19 cellular contexts compared by ENCODE assay signal in genomic region chr1:203144661-203145060, GRCh38. TPM values are rescaled to one million over a fixed set of nuclear protein-coding genes. Genes with fewer than 3 reads are reported as not detected.
DNase-seq lines count a peak whose midpoint lies in the region; ATAC-seq and TF ChIP-seq lines count a peak whose summit lies in the region.
"Had no signal": no experiment of that assay in that cellular context is flagged by ENCODE, and none has a peak within 500 bp of the region (broad histone marks: within the 10 kb centered on the region; RNA-seq: fewer than 3 reads in every experiment).

No MANE protein-coding gene starts in this region.

- DNase-seq in GM23248 = peak; percentile 50
- DNase-seq in adipocyte (ENCODE audit: low read depth) = peak; percentile 13
- peak; percentile 92 for DNase-seq in islet precursor cell
- DNase-seq in activated naive CD4-positive, alpha-beta T cell treated with anti-CD3 and anti-CD28 coated beads, Interleukin-2, amount 10 ng/mL, durations not matched to agents 7 days and 5 days = no peak
- DNase-seq in coronary artery (ENCODE audit: low spot score) = no peak
- DNase-seq: activated CD4-positive, alpha-beta T cell treated with anti-CD3 and anti-CD28 coated beads, Interleukin-2, amount 50 U/mL, for 1 hour; activated T-cell treated with anti-CD3 and anti-CD28 coated beads, Interleukin-2, amount 50 U/mL, for 48 hours; amniotic stem cell; COR-L47; naive B cell; NCI-H146; NCI-H510A treated with DMSO at 0.1 percent for 48 hours; right lobe of liver; stimulated activated naive CD4-positive, alpha-beta T cell treated with Interleukin-2 at 50 U/mL for 16 hours had no signal

- no peaks in the 10 kb centered on the region for H3K27me3 ChIP-seq in GM23248 (replicated peaks; ENCODE audit: insufficient read depth)
- no peaks in the 10 kb centered on the region for H3K27me3 ChIP-seq in adipocyte (replicated peaks; ENCODE audit: control insufficient read depth, insufficient read depth, low read length)
- H3K27me3 ChIP-seq in subcutaneous abdominal adipose tissue (ENCODE audit: control insufficient read depth in 5 of 5, insufficient read depth in 4 of 5, low read length in 5 of 5) = peaks cover 0 to 2% (median 0%) of the 10 kb centered on the region in 5 donors
- H3K27me3 ChIP-seq: right lobe of liver had no signal

- H3K4me2 ChIP-seq in GM23248 (ENCODE audit: unreplicated experiment) = no peak overlapping the region

- H3K9ac ChIP-seq in GM23248 (no peak overlapping the region), adipocyte (ENCODE audit: low read length) (no peak overlapping the region), subcutaneous abdominal adipose tissue (ENCODE audit: low read length in 5 of 5) (no peak overlapping the region)

- in situ Hi-C loops in GM23248 (cut with MboI) = no loop called here

- WGBS in GM23248 (ENCODE audit: low coverage in 1 of 2, low lambda C conversion rate in 2 of 2, missing lambda C conversion rate in 2 of 2), 2 experiments = 36 to 48% methylated on average over 6 of the region's 6 CpGs

- no peak overlapping the region for H3K4me3 Mint-ChIP-seq in activated naive CD4-positive, alpha-beta T cell treated with anti-CD3 and anti-CD28 coated beads, Interleukin-2, amount 10 ng/mL, durations not matched to agents 7 days and 5 days

- no peaks in the 10 kb centered on the region for H3K79me2 ChIP-seq in GM23248 (ENCODE audit: insufficient read depth)

- H3K4me1 ChIP-seq in GM23248 (ENCODE audit: insufficient read depth) = peaks cover 11% of the 10 kb centered on the region; the same call in 1 of the 2 replicates
- no peaks in the 10 kb centered on the region for H3K4me1 ChIP-seq in adipocyte (ENCODE audit: control insufficient read depth, insufficient read depth, low read length)
- H3K4me1 ChIP-seq in subcutaneous abdominal adipose tissue (ENCODE audit: control insufficient read depth in 5 of 5, insufficient read depth in 5 of 5, low read length in 5 of 5) = peaks cover 0 to 66% (median 19%) of the 10 kb centered on the region in 5 donors
- H3K4me1 ChIP-seq: right lobe of liver had no signal

- CTCF ChIA-PET in activated naive CD4-positive, alpha-beta T cell treated with anti-CD3 and anti-CD28 coated beads, Interleukin-2, amount 10 ng/mL, durations not matched to agents 7 days and 5 days (lab: Charles Lee) = no interaction called here

- H3K36me3 Mint-ChIP-seq in activated naive CD4-positive, alpha-beta T cell treated with anti-CD3 and anti-CD28 coated beads, Interleukin-2, amount 10 ng/mL, durations not matched to agents 7 days and 5 days = no peaks in the 10 kb centered on the region

- H3F3A ChIP-seq in GM23248 (ENCODE audit: insufficient read depth) = peaks cover 3% of the 10 kb centered on the region; the same call in 1 of the 2 replicates

- H3K9me2 ChIP-seq in GM23248 (ENCODE audit: insufficient read depth) = no peaks in the 10 kb centered on the region

- no peaks in the 10 kb centered on the region for H3K9me3 ChIP-seq in GM23248 (ENCODE audit: low read depth)
- H3K9me3 ChIP-seq in adipocyte (ENCODE audit: control insufficient read depth, low read length) = no peaks in the 10 kb centered on the region
- H3K9me3 ChIP-seq in subcutaneous abdominal adipose tissue (ENCODE audit: control insufficient read depth in 5 of 5, low read length in 5 of 5) = no peaks in the 10 kb centered on the region
- H3K9me3 ChIP-seq: right lobe of liver had no signal

- ATAC-seq in GM18909 (IDR thresholded peaks at IDR 0.05; ENCODE audit: poor library complexity, unreplicated experiment) = no peak
- no peak for ATAC-seq in HG03025 (IDR thresholded peaks at IDR 0.05; ENCODE audit: low FRiP score, unreplicated experiment)

- no peak overlapping the region for H3K27ac Mint-ChIP-seq in activated naive CD4-positive, alpha-beta T cell treated with anti-CD3 and anti-CD28 coated beads, Interleukin-2, amount 10 ng/mL, durations not matched to agents 7 days and 5 days
- H3K27ac Mint-ChIP-seq: naive B cell had no signal

- H3K4me3 ChIP-seq in GM23248 (no peak overlapping the region), adipocyte (ENCODE audit: low read length) (no peak overlapping the region), subcutaneous abdominal adipose tissue (ENCODE audit: low read depth in 1 of 5, low read length in 5 of 5) (no peak overlapping the region), coronary artery (no peak overlapping the region)
- H3K4me3 ChIP-seq: right lobe of liver had no signal

- H3K27ac ChIP-seq in GM23248 (no peak overlapping the region), subcutaneous abdominal adipose tissue (ENCODE audit: low read depth, low read length) (peak overlapping the region; percentile 10), coronary artery (no peak overlapping the region)
- H3K27ac ChIP-seq: right lobe of liver had no signal

- no peak overlapping the region for H2AFZ ChIP-seq in GM23248

- H3K36me3 ChIP-seq in GM23248 (ENCODE audit: low read depth) (no peaks in the 10 kb centered on the region), adipocyte (ENCODE audit: control insufficient read depth, insufficient read depth, low read length, severe bottlenecking) (no peaks in the 10 kb centered on the region), subcutaneous abdominal adipose tissue (ENCODE audit: control insufficient read depth in 5 of 5, insufficient read depth in 5 of 5, low read length in 5 of 5) (no peaks in the 10 kb centered on the region)
- H3K36me3 ChIP-seq: right lobe of liver had no signal

- H4K20me1 ChIP-seq in GM23248 (ENCODE audit: insufficient read depth) = no peaks in the 10 kb centered on the region

- no peak for TF ChIP-seq CTCF in coronary artery (IDR thresholded peaks at IDR 0.05)

- H3K9me3 Mint-ChIP-seq in activated naive CD4-positive, alpha-beta T cell treated with anti-CD3 and anti-CD28 coated beads, Interleukin-2, amount 10 ng/mL, durations not matched to agents 7 days and 5 days = no peaks in the 10 kb centered on the region

- no peaks in the 10 kb centered on the region for H3K4me1 Mint-ChIP-seq in activated naive CD4-positive, alpha-beta T cell treated with anti-CD3 and anti-CD28 coated beads, Interleukin-2, amount 10 ng/mL, durations not matched to agents 7 days and 5 days
- H3K4me1 Mint-ChIP-seq: naive B cell had no signal

- H3K27me3 Mint-ChIP-seq in activated naive CD4-positive, alpha-beta T cell treated with anti-CD3 and anti-CD28 coated beads, Interleukin-2, amount 10 ng/mL, durations not matched to agents 7 days and 5 days = peaks cover 3% of the 10 kb centered on the region

RNA-seq across cellular contexts. Expression of gene ADORA1, which starts 17.1 kb away (rescaled TPM):
- 0.89 and 5.8 TPM in 2 replicates for total RNA-seq in GM23248 (2014; rRNA removed; shearing (Covaris generic))
- 2.2 and 3.3 TPM in 2 replicates for polyA plus RNA-seq in GM23248 (2016; fragmentation: Nextera tagmentation; extraction: Ambion mirVana)
- total RNA-seq: T-helper 2 cell treated with Interferon-gamma antibody and Interleukin-4, amounts not matched to agents 100 ng/mL and 5 ng/mL, for 36 hours had no signal

RNA-seq across cellular contexts. Expression of gene MYBPH, which starts 31.0 kb away (rescaled TPM):
- 0.11 and 1.4 TPM in 2 replicates for total RNA-seq in GM23248 (2014; rRNA removed; shearing (Covaris generic))
- 0.34 and 0.89 TPM in 2 replicates for polyA plus RNA-seq in GM23248 (2016; fragmentation: Nextera tagmentation; extraction: Ambion mirVana)
- total RNA-seq: kidney epithelial cell; T-helper 2 cell treated with Interferon-gamma antibody and Interleukin-4, amounts not matched to agents 100 ng/mL and 5 ng/mL, for 36 hours had no signal

RNA-seq across cellular contexts. Expression of gene CHI3L1, which starts 41.8 kb away (rescaled TPM):
- total RNA-seq in GM23248 (2014; rRNA removed; shearing (Covaris generic)) = 0.22 and 0.63 TPM in 2 replicates
- polyA plus RNA-seq in GM23248 (2016; fragmentation: Nextera tagmentation; extraction: Ambion mirVana) = 0.23 TPM in 1 of 2 replicates, not detected in the other
- total RNA-seq: T-helper 2 cell treated with Interferon-gamma antibody and Interleukin-4, amounts not matched to agents 100 ng/mL and 5 ng/mL, for 36 hours had no signal

RNA-seq across cellular contexts. Expression of gene MYOG, which starts 58.8 kb away (rescaled TPM):
- total RNA-seq in GM23248 (2014; rRNA removed; shearing (Covaris generic)) = not detected in 2 replicates
- not detected in 2 replicates for polyA plus RNA-seq in GM23248 (2016; fragmentation: Nextera tagmentation; extraction: Ambion mirVana)
- total RNA-seq: kidney epithelial cell; right lobe of liver; T-helper 2 cell treated with Interferon-gamma antibody and Interleukin-4, amounts not matched to agents 100 ng/mL and 5 ng/mL, for 36 hours had no signal

Comparison
In these comparisons a context has a peak if more than half of its experiments do, and no peak if none do; other contexts are left out.
1. DNase-seq: peak in GM23248 (single experiment), adipocyte (single experiment) and islet precursor cell (single experiment); none in activated naive CD4-positive, alpha-beta T cell treated with anti-CD3 and anti-CD28 coated beads, Interleukin-2, amount 10 ng/mL, durations not matched to agents 7 days and 5 days (single experiment) and coronary artery (single experiment).